In genomic region chr6:164861964-164862363, GRCh38 we compare ENCODE assay signal across 8 cellular contexts.
"Had no signal": no experiment of that assay in that cellular context is flagged by ENCODE, and none has a peak within 500 bp of the region (broad histone marks: within the 10 kb centered on the region; RNA-seq: fewer than 3 reads in every experiment).

No MANE protein-coding gene starts in this region.

- H3K9me3 ChIP-seq: HAP-1 had no signal

- H2AFZ ChIP-seq: GM23248 had no signal

- ATAC-seq: HCT116, K562 had no signal

- H3K9ac ChIP-seq: GM23248 had no signal

- H3K36me3 ChIP-seq: HAP-1 had no signal

- FAIRE-seq: HTR-8/SVneo, K562 had no signal

- H3K4me3 ChIP-seq: GM23248, HAP-1, K562 had no signal

- DNase-seq: GM23248, H7, IMR-90, KG1 had no signal

- H3K27ac ChIP-seq: GM23248 had no signal

- H3K4me1 ChIP-seq: HAP-1 had no signal
